16 cellular contexts compared by ENCODE assay signal in the genomic region with DNA sequence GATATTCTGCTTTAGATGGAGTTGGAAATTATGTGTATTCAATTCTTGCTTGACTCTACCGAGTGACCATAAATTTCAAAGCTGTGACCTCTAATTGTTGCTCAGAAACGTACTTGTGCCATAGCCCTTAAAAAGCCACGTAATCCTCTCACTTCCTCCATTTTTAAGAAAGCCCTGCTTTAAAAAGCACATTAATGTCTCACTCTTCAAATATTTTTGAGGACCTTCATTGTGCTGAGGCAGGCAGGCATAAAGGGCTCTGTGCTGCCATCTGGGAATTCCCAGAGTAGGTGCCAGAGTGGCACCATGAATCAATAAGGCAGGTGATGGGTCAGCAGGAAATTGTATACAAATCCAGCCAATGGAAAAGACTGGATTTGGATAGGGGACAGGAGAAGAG.
DNase-seq lines count a peak whose midpoint lies in the region; ATAC-seq and TF ChIP-seq lines count a peak whose summit lies in the region.
"Had no signal": no experiment of that assay in that cellular context is flagged by ENCODE, and none has a peak within 500 bp of the region (broad histone marks: within the 10 kb centered on the region; RNA-seq: fewer than 3 reads in every experiment).

No MANE protein-coding gene starts in this region.

- TF ChIP-seq CTCF in left ventricle myocardium inferior (IDR thresholded peaks at IDR 0.05; ENCODE audit: borderline replicate concordance), result no peak

- H3K4me3 ChIP-seq in left ventricle myocardium inferior, result no peak overlapping the region
- H3K4me3 ChIP-seq: A549 had no signal

- intact Hi-C loops in left ventricle myocardium inferior (cut with micrococcal nuclease), result no loop called here

- no peak for ATAC-seq in HG02678 (IDR thresholded peaks at IDR 0.05; ENCODE audit: unreplicated experiment)
- ATAC-seq: A549 had no signal

- no peak overlapping the region for H3K27ac ChIP-seq in left ventricle myocardium inferior (replicated peaks)
- H3K27ac ChIP-seq: A549 had no signal

- H3K9me3 ChIP-seq in left ventricle myocardium inferior (replicated peaks), result no peaks in the 10 kb centered on the region
- H3K9me3 ChIP-seq: A549 had no signal

- no peaks in the 10 kb centered on the region for H3K36me3 ChIP-seq in left ventricle myocardium inferior

- no peaks in the 10 kb centered on the region for H3K4me1 ChIP-seq in left ventricle myocardium inferior
- H3K4me1 ChIP-seq: A549 had no signal

- H3K27me3 ChIP-seq in left ventricle myocardium inferior (ENCODE audit: low read depth), result peaks cover 70% of the 10 kb centered on the region

- DNase-seq in SKM-1 treated with dmso at 0.1 percent for 144 hours (lab: John Stamatoyannopoulos, UW; ENCODE audit: unreplicated experiment), result peak; percentile 4
- DNase-seq in SKM-1 (lab: John Stamatoyannopoulos, UW; ENCODE audit: unreplicated experiment), result no peak
- peak; percentile 66 for DNase-seq in MV-4-11 (lab: John Stamatoyannopoulos, UW)
- peak; percentile 58 for DNase-seq in NOMO-1 treated with dmso at 0.1 percent for 144 hours (lab: John Stamatoyannopoulos, UW; ENCODE audit: unreplicated experiment)
- no peak for DNase-seq in left ventricle myocardium inferior
- DNase-seq in NCI-H446 (lab: John Stamatoyannopoulos, UW), result no peak
- DNase-seq: Calu3, EL, H7, Kasumi-1, NCI-H1694, NCI-H510A, SHP77, T-helper 2 cell had no signal

Comparison
In these comparisons a context has a peak if more than half of its experiments do, and no peak if none do; other contexts are left out.
1. DNase-seq: peak in SKM-1 treated with dmso at 0.1 percent for 144 hours (single experiment), MV-4-11 (single experiment) and NOMO-1 treated with dmso at 0.1 percent for 144 hours (single experiment); none in SKM-1 (single experiment), left ventricle myocardium inferior (single experiment) and NCI-H446 (0 of 2).